20 cellular contexts compared by ENCODE assay signal in genomic region chr20:61765081-61765870, GRCh38.
DNase-seq lines count a peak whose midpoint lies in the region; ATAC-seq and TF ChIP-seq lines count a peak whose summit lies in the region.
"Had no signal": no experiment of that assay in that cellular context is flagged by ENCODE, and none has a peak within 500 bp of the region (broad histone marks: within the 10 kb centered on the region; RNA-seq: fewer than 3 reads in every experiment).

No MANE protein-coding gene starts in this region.

- no peak for TF ChIP-seq RAD21 in HCT116 (IDR thresholded peaks at IDR 0.05; ENCODE audit: low read depth)

- no peaks in the 10 kb centered on the region for H3K9me3 ChIP-seq in HCT116 (ENCODE audit: control insufficient read depth in 1 of 2, insufficient read depth in 1 of 2, low read depth in 1 of 2, low read length in 2 of 2)
- no peaks in the 10 kb centered on the region for H3K9me3 ChIP-seq in RWPE2 (ENCODE audit: severe bottlenecking)
- H3K9me3 ChIP-seq in sigmoid colon = no peaks in the 10 kb centered on the region
- H3K9me3 ChIP-seq: BLaER1 treated with 17β-estradiol and CSF1 and Interleukin-3, amounts not matched to agents 10 nM and 100 nM; HAP-1 had no signal

- no peak for TF ChIP-seq EP300 in sigmoid colon (IDR thresholded peaks at IDR 0.05)

- ATAC-seq in HCT116 = 0 out of 2 replicates have a peak, but pooled peaks have one; percentile 13
- no peak for ATAC-seq in RWPE2 (ENCODE audit: low read depth)
- ATAC-seq in GM21447 (IDR thresholded peaks at IDR 0.05; ENCODE audit: unreplicated experiment) = no peak
- ATAC-seq in activated CD8-positive, alpha-beta T cell treated with anti-CD3 and anti-CD28 coated beads for 36 hours = no peak

- POLR2A ChIA-PET in HCT116 (lab: Charles Lee) = no interaction called here
- POLR2A ChIA-PET in activated CD8-positive, alpha-beta T cell treated with anti-CD3 and anti-CD28 coated beads for 36 hours (lab: Charles Lee) = no interaction called here

- no peak overlapping the region for H3K4me3 Mint-ChIP-seq in nephron progenitor cell
- H3K4me3 Mint-ChIP-seq in activated CD8-positive, alpha-beta T cell treated with anti-CD3 and anti-CD28 coated beads for 36 hours = no peak overlapping the region
- H3K4me3 Mint-ChIP-seq: CD4-positive, alpha-beta memory T cell; GM23338 had no signal

- peaks cover 20% of the 10 kb centered on the region for H3K27me3 Mint-ChIP-seq in nephron progenitor cell (ENCODE audit: low read depth, poor library complexity)
- H3K27me3 Mint-ChIP-seq in activated CD8-positive, alpha-beta T cell treated with anti-CD3 and anti-CD28 coated beads for 36 hours = no peaks in the 10 kb centered on the region

- H3K27ac Mint-ChIP-seq in nephron progenitor cell = peak overlapping the region; percentile 77
- H3K27ac Mint-ChIP-seq in activated CD8-positive, alpha-beta T cell treated with anti-CD3 and anti-CD28 coated beads for 36 hours = no peak overlapping the region
- H3K27ac Mint-ChIP-seq: CD4-positive, alpha-beta memory T cell; GM23338 had no signal

- H3K4me3 ChIP-seq in HCT116 (replicated peaks in 1 of 2; ENCODE audit: low read depth in 1 of 2, low read length in 2 of 2) (no peak overlapping the region), RWPE2 (ENCODE audit: severe bottlenecking) (no peak overlapping the region), sigmoid colon (no peak overlapping the region)
- H3K4me3 ChIP-seq: BLaER1 treated with 17β-estradiol and CSF1 and Interleukin-3, amounts not matched to agents 10 nM and 100 nM; GM23338; HAP-1; K562 had no signal

- H3K4me1 Mint-ChIP-seq in nephron progenitor cell = peaks cover 33% of the 10 kb centered on the region
- no peaks in the 10 kb centered on the region for H3K4me1 Mint-ChIP-seq in activated CD8-positive, alpha-beta T cell treated with anti-CD3 and anti-CD28 coated beads for 36 hours (ENCODE audit: low read depth)

- H3K36me3 ChIP-seq in HCT116 (ENCODE audit: control insufficient read depth in 1 of 2, insufficient read depth in 2 of 2, low read length in 2 of 2) (no peaks in the 10 kb centered on the region), RWPE2 (ENCODE audit: low read depth) (no peaks in the 10 kb centered on the region), sigmoid colon (no peaks in the 10 kb centered on the region)
- H3K36me3 ChIP-seq: BLaER1 treated with 17β-estradiol and CSF1 and Interleukin-3, amounts not matched to agents 10 nM and 100 nM; HAP-1 had no signal

- RAD21 ChIA-PET in HCT116 (lab: Charles Lee; ENCODE audit: low non-redundant PET in 1 of 2, low total read pairs in 2 of 2, uncharacterized antibody in 2 of 2, unreplicated experiment in 2 of 2) = no interaction called here

- H3K9me3 Mint-ChIP-seq in nephron progenitor cell = no peaks in the 10 kb centered on the region
- no peaks in the 10 kb centered on the region for H3K9me3 Mint-ChIP-seq in activated CD8-positive, alpha-beta T cell treated with anti-CD3 and anti-CD28 coated beads for 36 hours
- H3K9me3 Mint-ChIP-seq: CD4-positive, alpha-beta memory T cell; GM23338 had no signal

- TF ChIP-seq CTCF in HCT116 (IDR thresholded peaks at IDR 0.05 in 2 of 3, conservative IDR thresholded peaks at IDR 0.05 in 1 of 3; ENCODE audit: borderline replicate concordance in 1 of 3, insufficient read depth in 1 of 3, low read depth in 2 of 3, low read length in 2 of 3) = no peak
- no peak for TF ChIP-seq CTCF in RWPE2 (IDR thresholded peaks at IDR 0.05; ENCODE audit: poor library complexity, severe bottlenecking)
- TF ChIP-seq CTCF in nephron progenitor cell (IDR thresholded peaks at IDR 0.05) = no peak
- TF ChIP-seq CTCF in sigmoid colon (IDR thresholded peaks at IDR 0.05) = no peak
- TF ChIP-seq CTCF in activated CD8-positive, alpha-beta T cell treated with anti-CD3 and anti-CD28 coated beads for 36 hours (IDR thresholded peaks at IDR 0.05) = no peak

- no peak overlapping the region for H3K27ac ChIP-seq in HCT116 (ENCODE audit: low read depth, low read length)
- H3K27ac ChIP-seq in RWPE2 (ENCODE audit: poor library complexity, severe bottlenecking) = no peak overlapping the region
- no peak overlapping the region for H3K27ac ChIP-seq in sigmoid colon
- H3K27ac ChIP-seq: BLaER1 treated with 17β-estradiol and CSF1 and Interleukin-3, amounts not matched to agents 10 nM and 100 nM had no signal

- H3K4me2 ChIP-seq in HCT116 (ENCODE audit: low read length) = no peak overlapping the region
- H3K4me2 ChIP-seq: GM23338 had no signal

- DNase-seq in HCT116 (ENCODE audit: low read depth, low spot score) (no peak), RWPE2 (ENCODE audit: low spot score) (peak; percentile 85), nephron progenitor cell (no peak), sigmoid colon (peak; percentile 50), HuH-7 (ENCODE audit: low spot score) (no peak)
- DNase-seq in activated CD8-positive, alpha-beta T cell treated with anti-CD3 and anti-CD28 coated beads for 36 hours = no peak
- DNase-seq: CD4-positive, alpha-beta memory T cell; COR-L47; DMS53; NCI-H1694; NCI-H2081; NCI-H2227 treated with DMSO at 0.1 percent for 48 hours; NCI-H526 treated with DMSO at 0.1 percent for 48 hours; RPMI8226; SHP77 had no signal

- H3K9ac ChIP-seq in HCT116 (ENCODE audit: low read length) = no peak overlapping the region
- H3K9ac ChIP-seq: BLaER1 treated with 17β-estradiol and CSF1 and Interleukin-3, amounts not matched to agents 10 nM and 100 nM had no signal

- BruUV-seq in HCT116 (replicated peaks; lab: Mats Ljungman, UMichigan) = no TSS peak

- TF ChIP-seq POLR2A in HCT116 (IDR thresholded peaks at IDR 0.05; ENCODE audit: borderline replicate concordance, extremely low read depth, insufficient read depth, insufficient read length) (no peak), sigmoid colon (IDR thresholded peaks at IDR 0.05) (no peak)

- H2AFZ ChIP-seq in HCT116 (ENCODE audit: low read depth, low read length, poor library complexity, severe bottlenecking) = no peak overlapping the region
- H2AFZ ChIP-seq: GM23338 had no signal

- CTCF ChIA-PET in HCT116 (lab: Charles Lee) = no interaction called here
- CTCF ChIA-PET in activated CD8-positive, alpha-beta T cell treated with anti-CD3 and anti-CD28 coated beads for 36 hours (lab: Charles Lee) = no interaction called here

- 63 to 80% methylated on average over 16 of the region's 16 CpGs for WGBS in sigmoid colon, 2 donors

- intact Hi-C loops in HCT116 (cut with micrococcal nuclease) (no loop called here), sigmoid colon (cut with DNase I) (no loop called here)
- intact Hi-C loops in activated CD8-positive, alpha-beta T cell treated with anti-CD3 and anti-CD28 coated beads for 36 hours (cut with micrococcal nuclease) = no loop called here

- H3K36me3 Mint-ChIP-seq in nephron progenitor cell (ENCODE audit: low read depth) = no peaks in the 10 kb centered on the region
- no peaks in the 10 kb centered on the region for H3K36me3 Mint-ChIP-seq in activated CD8-positive, alpha-beta T cell treated with anti-CD3 and anti-CD28 coated beads for 36 hours (ENCODE audit: low read depth)
- H3K36me3 Mint-ChIP-seq: CD4-positive, alpha-beta memory T cell had no signal

- H3K79me2 ChIP-seq in HCT116 (ENCODE audit: insufficient read depth, low read length) = no peaks in the 10 kb centered on the region

- no peaks in the 10 kb centered on the region for H3K4me1 ChIP-seq in HCT116 (ENCODE audit: control insufficient read depth in 1 of 2, insufficient read depth in 2 of 2, low read length in 2 of 2)
- H3K4me1 ChIP-seq in RWPE2 (ENCODE audit: insufficient read depth, poor library complexity, severe bottlenecking) = no peaks in the 10 kb centered on the region
- no peaks in the 10 kb centered on the region for H3K4me1 ChIP-seq in sigmoid colon
- H3K4me1 ChIP-seq: HAP-1 had no signal

- no peaks in the 10 kb centered on the region for H4K20me1 ChIP-seq in HCT116 (ENCODE audit: insufficient read depth)

- H3K9me2 ChIP-seq in HCT116 (ENCODE audit: insufficient read depth) = no peaks in the 10 kb centered on the region

- H3K27me3 ChIP-seq in HCT116 (ENCODE audit: insufficient read depth, low read length) (peaks cover 49% of the 10 kb centered on the region), RWPE2 (ENCODE audit: insufficient read depth, poor library complexity, severe bottlenecking) (no peaks in the 10 kb centered on the region), sigmoid colon (peaks cover 0 to 45% (median 0%) of the 10 kb centered on the region in 3 donors)
- H3K27me3 ChIP-seq: BLaER1 treated with 17β-estradiol and CSF1 and Interleukin-3, amounts not matched to agents 10 nM and 100 nM had no signal

TF ChIP-seq in HCT116, 20 proteins besides CTCF, POLR2A, EP300 and RAD21 (continues in another document):
- no peak for TF ChIP-seq ATF3 (IDR thresholded peaks at IDR 0.05)
- TF ChIP-seq MAX (IDR thresholded peaks at IDR 0.05) = no peak
- TF ChIP-seq EZH2 (IDR thresholded peaks at IDR 0.05) = no peak
- TF ChIP-seq ZNF274 (IDR thresholded peaks at IDR 0.05; ENCODE audit: low read depth, low read length) = no peak
- TF ChIP-seq SIN3A (IDR thresholded peaks at IDR 0.05; ENCODE audit: low read depth) = no peak
- TF ChIP-seq EZH2phosphoT487 (IDR thresholded peaks at IDR 0.05; ENCODE audit: borderline replicate concordance) = no peak
- no peak for TF ChIP-seq CBX3 (IDR thresholded peaks at IDR 0.05; ENCODE audit: low read depth)
- no peak for TF ChIP-seq CEBPB (IDR thresholded peaks at IDR 0.05; ENCODE audit: low read depth)
- TF ChIP-seq EGR1 (IDR thresholded peaks at IDR 0.05; ENCODE audit: low read depth) = no peak
- TF ChIP-seq, protein P1, sequence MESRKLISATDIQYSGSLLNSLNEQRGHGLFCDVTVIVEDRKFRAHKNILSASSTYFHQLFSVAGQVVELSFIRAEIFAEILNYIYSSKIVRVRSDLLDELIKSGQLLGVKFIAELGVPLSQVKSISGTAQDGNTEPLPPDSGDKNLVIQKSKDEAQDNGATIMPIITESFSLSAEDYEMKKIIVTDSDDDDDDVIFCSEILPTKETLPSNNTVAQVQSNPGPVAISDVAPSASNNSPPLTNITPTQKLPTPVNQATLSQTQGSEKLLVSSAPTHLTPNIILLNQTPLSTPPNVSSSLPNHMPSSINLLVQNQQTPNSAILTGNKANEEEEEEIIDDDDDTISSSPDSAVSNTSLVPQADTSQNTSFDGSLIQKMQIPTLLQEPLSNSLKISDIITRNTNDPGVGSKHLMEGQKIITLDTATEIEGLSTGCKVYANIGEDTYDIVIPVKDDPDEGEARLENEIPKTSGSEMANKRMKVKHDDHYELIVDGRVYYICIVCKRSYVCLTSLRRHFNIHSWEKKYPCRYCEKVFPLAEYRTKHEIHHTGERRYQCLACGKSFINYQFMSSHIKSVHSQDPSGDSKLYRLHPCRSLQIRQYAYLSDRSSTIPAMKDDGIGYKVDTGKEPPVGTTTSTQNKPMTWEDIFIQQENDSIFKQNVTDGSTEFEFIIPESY (IDR thresholded peaks at IDR 0.05; ENCODE audit: extremely low read depth, insufficient replicate concordance, low read length) = no peak

Comparison
In these comparisons a context has a peak if more than half of its experiments do, and no peak if none do; other contexts are left out.
1. DNase-seq: peak in RWPE2 (single experiment) and sigmoid colon (single experiment); none in HCT116 (single experiment), nephron progenitor cell (single experiment), activated CD8-positive, alpha-beta T cell treated with anti-CD3 and anti-CD28 coated beads for 36 hours (single experiment) and HuH-7 (single experiment).